Comparison of ENCODE assay signal across 24 cellular contexts in the genomic region with DNA sequence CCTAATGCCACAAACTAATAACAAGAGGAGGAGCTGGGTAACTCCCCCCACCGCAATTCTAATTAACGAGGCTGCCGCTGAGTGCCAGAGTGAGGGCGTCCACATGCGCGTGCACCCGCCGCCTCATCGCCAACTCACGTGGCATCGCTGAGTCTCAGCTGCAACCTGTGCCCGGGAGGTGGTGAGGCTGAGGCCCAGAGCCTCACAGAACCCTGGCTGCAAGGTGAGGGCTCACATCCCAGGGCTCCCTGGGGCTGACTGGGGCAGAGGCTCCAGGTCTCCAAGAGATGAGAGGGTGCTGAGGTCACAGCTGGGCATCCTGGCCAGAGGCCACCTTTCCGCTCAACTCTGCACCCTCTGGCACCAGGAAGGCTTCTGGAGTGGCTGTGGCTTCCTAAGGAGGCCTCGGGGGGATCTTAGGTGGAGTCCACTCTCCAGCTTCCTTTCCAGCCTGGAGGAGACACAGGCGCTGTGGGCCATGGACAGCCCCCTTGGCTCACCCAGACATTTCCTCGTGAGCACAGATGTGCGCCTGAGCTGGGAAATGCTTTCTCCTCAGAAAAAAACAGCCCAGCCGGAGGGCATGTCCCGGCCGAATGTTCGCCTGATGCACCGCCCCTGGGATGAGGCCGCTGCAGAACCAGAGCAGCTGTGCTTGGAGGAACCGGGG.
"Had no signal": no experiment of that assay in that cellular context is flagged by ENCODE, and none has a peak within 500 bp of the region (broad histone marks: within the 10 kb centered on the region; RNA-seq: fewer than 3 reads in every experiment).

No MANE protein-coding gene starts in this region.

- H3K36me3 ChIP-seq: colonic mucosa, sigmoid colon, thoracic aorta had no signal

- H3K27me3 Mint-ChIP-seq: activated naive CD8-positive, alpha-beta T cell; central memory CD8-positive, alpha-beta T cell; effector memory CD8-positive, alpha-beta T cell; memory B cell; type B pancreatic cell had no signal

- H3K9me3 ChIP-seq: colonic mucosa, sigmoid colon, thoracic aorta had no signal

- H3K36me3 Mint-ChIP-seq: activated naive CD8-positive, alpha-beta T cell had no signal

- H3K4me3 Mint-ChIP-seq: activated naive CD8-positive, alpha-beta T cell; activated T-cell treated with anti-CD3 and anti-CD28 coated beads, Interleukin-2, amount 50 U/mL, for 4 hours; central memory CD8-positive, alpha-beta T cell; effector memory CD8-positive, alpha-beta T cell; memory B cell; type B pancreatic cell had no signal

- H3K27ac Mint-ChIP-seq: activated naive CD8-positive, alpha-beta T cell; activated T-helper 2 cell treated with anti-CD3 and anti-CD28 coated beads, Interferon-gamma antibody, Interleukin-2, Interleukin-4, amounts not matched to agents 10 μg/mL and 5 μg/mL and 100 μg/mL, durations not matched to agents 14 hours and 24 hours and 36 hours; effector memory CD8-positive, alpha-beta T cell; memory B cell; type B pancreatic cell had no signal

- H3K4me1 ChIP-seq: colonic mucosa, sigmoid colon had no signal

- H3K27ac ChIP-seq: colonic mucosa, dorsolateral prefrontal cortex, sigmoid colon, thoracic aorta had no signal

- ATAC-seq: activated T-cell treated with anti-CD3 and anti-CD28 coated beads, Interleukin-2, amount 50 U/mL, for 4 hours; effector memory CD8-positive, alpha-beta T cell; esophagus mucosa had no signal

- H3K9me3 Mint-ChIP-seq: activated T-cell treated with anti-CD3 and anti-CD28 coated beads, Interleukin-2, amount 50 U/mL, for 4 hours; activated T-helper 2 cell treated with anti-CD3 and anti-CD28 coated beads, Interferon-gamma antibody, Interleukin-2, Interleukin-4, amounts not matched to agents 10 μg/mL and 5 μg/mL and 100 μg/mL, durations not matched to agents 14 hours and 24 hours and 36 hours; central memory CD8-positive, alpha-beta T cell; effector memory CD8-positive, alpha-beta T cell; memory B cell; type B pancreatic cell had no signal

- H3K4me3 ChIP-seq: colonic mucosa, dorsolateral prefrontal cortex, sigmoid colon, smooth muscle cell, thoracic aorta had no signal

- H3K27me3 ChIP-seq: colonic mucosa, dorsolateral prefrontal cortex, sigmoid colon had no signal

- DNase-seq: activated CD4-positive, alpha-beta T cell treated with anti-CD3 and anti-CD28 coated beads for 1 hour; activated CD4-positive, alpha-beta T cell treated with anti-CD3 and anti-CD28 coated beads, Interleukin-2, amount 50 U/mL, for 4 hours; activated CD8-positive, alpha-beta memory T cell treated with anti-CD3 and anti-CD28 coated beads, Interleukin-2, amount 50 U/mL, for 48 hours; activated naive CD4-positive, alpha-beta T cell; activated T-cell treated with anti-CD3 and anti-CD28 coated beads, Interleukin-2, amount 50 U/mL, for 4 hours; colonic mucosa; dorsolateral prefrontal cortex; effector memory CD8-positive, alpha-beta T cell; hippocampal formation; occipital lobe; sigmoid colon; stimulated activated CD4-positive, alpha-beta T cell treated with anti-CD3 and anti-CD28 coated beads, Interleukin-15, amount 100 ng/mL, for 24 hours; stimulated activated CD4-positive, alpha-beta T cell treated with anti-CD3 and anti-CD28 coated beads, Interleukin-2, amount 100 ng/mL, for 48 hours; stimulated activated CD8-positive, alpha-beta memory T cell treated with anti-CD3 and anti-CD28 coated beads, Interleukin-4, amount 100 ng/mL, for 48 hours; stimulated activated naive CD4-positive, alpha-beta T cell; T-helper 1 cell had no signal
